15 cellular contexts compared by ENCODE assay signal in the genomic region with DNA sequence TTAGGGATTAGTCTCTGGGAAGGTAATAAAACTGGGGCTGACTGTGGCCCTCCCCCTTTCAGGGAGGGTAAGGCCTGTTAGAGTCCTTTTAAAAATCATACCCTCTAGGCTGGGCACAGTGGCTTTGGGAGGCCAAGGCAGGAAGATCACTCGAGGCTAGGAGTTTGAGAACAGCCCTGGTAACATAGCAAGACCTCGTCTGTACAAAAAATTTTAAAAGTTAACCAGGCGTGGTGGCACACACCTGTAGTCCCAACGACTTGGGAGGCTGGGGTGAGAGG.
DNase-seq lines count a peak whose midpoint lies in the region; ATAC-seq, FAIRE-seq and TF ChIP-seq lines count a peak whose summit lies in the region.
"Had no signal": no experiment of that assay in that cellular context is flagged by ENCODE, and none has a peak within 500 bp of the region (broad histone marks: within the 10 kb centered on the region; RNA-seq: fewer than 3 reads in every experiment).

No MANE protein-coding gene starts in this region.

- POLR2A ChIA-PET in A549 (lab: Yijun Ruan, JAX) (no interaction called here), Caco-2 (lab: Charles Lee) (interaction anchor here (0.7 to 1.3 kb wide), 5 partner anchors 29 to 136 kb away, joined by 3 to 6 read pairs (median 4); no protein-coding TSS in a partner anchor)

- no peak overlapping the region for H3K4me3 ChIP-seq in A549
- no peak overlapping the region for H3K4me3 ChIP-seq in Caco-2 (ENCODE audit: low read depth, low read length)
- no peak overlapping the region for H3K4me3 ChIP-seq in adrenal gland
- H3K4me3 ChIP-seq: SJSA1 had no signal

- peak overlapping the region; percentile 97 for H3K27ac Mint-ChIP-seq in Caco-2 (ENCODE audit: unreplicated experiment)
- peak overlapping the region in 2 of 3 experiments; percentile 55 to 79 for H3K27ac Mint-ChIP-seq in nephron

- no peaks in the 10 kb centered on the region for H3K27me3 Mint-ChIP-seq in Caco-2 (ENCODE audit: insufficient read depth, unreplicated experiment)
- H3K27me3 Mint-ChIP-seq in nephron (ENCODE audit: low read depth), result peaks cover 9% of the 10 kb centered on the region

- H3K27ac ChIP-seq in A549 (peak overlapping the region; percentile 97), adrenal gland (peak overlapping the region in 4 of 5 donors; percentile 93 to 98 (median 96))

- TF ChIP-seq RAD21 in A549 (conservative IDR thresholded peaks at IDR 0.05 in 1 of 2, IDR thresholded peaks at IDR 0.05 in 1 of 2), result no peak

- H3K4me3 Mint-ChIP-seq in Caco-2 (ENCODE audit: unreplicated experiment), result peak overlapping the region; percentile 43
- H3K4me3 Mint-ChIP-seq in nephron, result no peak overlapping the region

- H3K9me3 Mint-ChIP-seq in Caco-2 (ENCODE audit: unreplicated experiment) (no peaks in the 10 kb centered on the region), nephron (no peaks in the 10 kb centered on the region)

- no peak for TF ChIP-seq POLR2A in A549 (IDR thresholded peaks at IDR 0.05; ENCODE audit: low read length)
- TF ChIP-seq POLR2A in adrenal gland (IDR thresholded peaks at IDR 0.05), result no peak

- DNase-seq in A549 (ENCODE audit: low read depth in 1 of 2, low spot score in 1 of 2) (no peak), Caco-2 (peak in 1 of 2 experiments; percentile 43), adrenal gland (no peak), omental fat pad (ENCODE audit: low spot score) (no peak), NCI-H1417 treated with DMSO at 0.1 percent for 48 hours (lab: John Stamatoyannopoulos, UW) (no peak)
- no peak for DNase-seq in stimulated activated CD4-positive, alpha-beta T cell treated with anti-CD3 and anti-CD28 coated beads, Interleukin-4, amount 100 ng/mL, for 4 hours
- DNase-seq: activated naive CD4-positive, alpha-beta T cell treated with anti-CD3 and anti-CD28 coated beads, Interleukin-2, amount 50 U/mL, for 16 hours; foreskin melanocyte; kidney glomerular epithelial cell; NCI-H1436 treated with DMSO at 0.1 percent for 48 hours; stimulated activated CD4-positive, alpha-beta T cell treated with anti-CD3 and anti-CD28 coated beads, Interleukin-15, amount 100 ng/mL, for 24 hours had no signal

- H3K4me1 Mint-ChIP-seq in Caco-2 (ENCODE audit: low read depth, unreplicated experiment) (peaks cover 77% of the 10 kb centered on the region), nephron (peaks cover 57% of the 10 kb centered on the region)

- no peak for FAIRE-seq in A549 (lab: Jason Lieb, UNC)
- FAIRE-seq: HTR-8/SVneo had no signal

- peaks cover 59% of the 10 kb centered on the region for H3K36me3 Mint-ChIP-seq in Caco-2 (ENCODE audit: insufficient read depth, unreplicated experiment)
- H3K36me3 Mint-ChIP-seq in nephron (ENCODE audit: low read depth), result no peaks in the 10 kb centered on the region

- no TSS peak for BruUV-seq in Caco-2 (replicated peaks; lab: Mats Ljungman, UMichigan)

- ATAC-seq in A549, result no peak
- ATAC-seq in HG02642 (IDR thresholded peaks at IDR 0.05; ENCODE audit: poor library complexity, unreplicated experiment), result no peak
- no peak for ATAC-seq in omental fat pad (ENCODE audit: low FRiP score)

- no peaks in the 10 kb centered on the region for H3K27me3 ChIP-seq in Caco-2 (replicated peaks; ENCODE audit: control insufficient read depth, insufficient read depth, low read length)
- no peaks in the 10 kb centered on the region for H3K27me3 ChIP-seq in adrenal gland
- H3K27me3 ChIP-seq: SJSA1 had no signal

- H3K9me3 ChIP-seq in A549 (no peaks in the 10 kb centered on the region), Caco-2 (no peaks in the 10 kb centered on the region), adrenal gland (replicated peaks in 1 of 3) (no peaks in the 10 kb centered on the region)
- H3K9me3 ChIP-seq: SJSA1 had no signal

- 87% methylated on average over 4 of the region's 4 CpGs for WGBS in A549 (ENCODE audit: missing lambda C conversion rate)
- WGBS in adrenal gland, 4 donors, result 61 to 83% (median 73%) methylated on average over 4 of the region's 4 CpGs

- TF ChIP-seq EP300 in A549 (IDR thresholded peaks at IDR 0.05), result no peak

- no peak overlapping the region for H3K4me2 ChIP-seq in A549

- TF ChIP-seq CTCF in A549 (IDR thresholded peaks at IDR 0.05) (no peak), Caco-2 (IDR thresholded peaks at IDR 0.05; ENCODE audit: insufficient read depth in 1 of 2, low read depth in 1 of 2, low read length in 1 of 2, severe bottlenecking in 1 of 2, unreplicated experiment in 1 of 2) (no peak), adrenal gland (IDR thresholded peaks at IDR 0.05) (no peak), nephron (IDR thresholded peaks at IDR 0.05; ENCODE audit: unreplicated experiment in 3 of 3) (no peak), omental fat pad (IDR thresholded peaks at IDR 0.05) (no peak)

- intact Hi-C loops in Caco-2 (cut with micrococcal nuclease; ENCODE audit: unreplicated experiment) (no loop called here), adrenal gland (cut with DNase I) (no loop called here)

- CTCF ChIA-PET in A549 (lab: Yijun Ruan, JAX), result interaction anchor here (0.6 to 2.1 kb wide), 10 partner anchors 40 to 286 kb away, joined by 3 to 8 read pairs (median 3); no protein-coding TSS in a partner anchor
- CTCF ChIA-PET in Caco-2 (lab: Charles Lee), result interaction anchor here (1.8 kb wide), 1 partner anchor 287 kb away, joined by 4 read pairs; no protein-coding TSS in a partner anchor

- H3K36me3 ChIP-seq in Caco-2 (ENCODE audit: control insufficient read depth, insufficient read depth, low read length) (0 out of 2 replicates have a peak, but pooled peaks cover 1% of the 10 kb centered on the region), adrenal gland (replicated peaks in 1 of 2) (peaks cover 0 to 8% of the 10 kb centered on the region in 2 donors)

- H3K4me1 ChIP-seq in A549 (peaks cover 90% of the 10 kb centered on the region), Caco-2 (peaks cover 92% of the 10 kb centered on the region), adrenal gland (replicated peaks in 1 of 2) (peaks cover 63 to 95% of the 10 kb centered on the region in 2 donors)

TF ChIP-seq in A549, 52 proteins besides CTCF, POLR2A, EP300 and RAD21 (continues in another document):
- TF ChIP-seq ESRRA (IDR thresholded peaks at IDR 0.05; ENCODE audit: borderline replicate concordance, low read length), result no peak
- TF ChIP-seq, protein P1, sequence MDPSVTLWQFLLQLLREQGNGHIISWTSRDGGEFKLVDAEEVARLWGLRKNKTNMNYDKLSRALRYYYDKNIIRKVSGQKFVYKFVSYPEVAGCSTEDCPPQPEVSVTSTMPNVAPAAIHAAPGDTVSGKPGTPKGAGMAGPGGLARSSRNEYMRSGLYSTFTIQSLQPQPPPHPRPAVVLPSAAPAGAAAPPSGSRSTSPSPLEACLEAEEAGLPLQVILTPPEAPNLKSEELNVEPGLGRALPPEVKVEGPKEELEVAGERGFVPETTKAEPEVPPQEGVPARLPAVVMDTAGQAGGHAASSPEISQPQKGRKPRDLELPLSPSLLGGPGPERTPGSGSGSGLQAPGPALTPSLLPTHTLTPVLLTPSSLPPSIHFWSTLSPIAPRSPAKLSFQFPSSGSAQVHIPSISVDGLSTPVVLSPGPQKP (IDR thresholded peaks at IDR 0.05; ENCODE audit: low read depth, low read length), result no peak
- TF ChIP-seq CBX2 (IDR thresholded peaks at IDR 0.05; ENCODE audit: borderline replicate concordance, low read depth), result no peak
- no peak for TF ChIP-seq CEBPB (IDR thresholded peaks at IDR 0.05)
- no peak for TF ChIP-seq NFE2L2 (conservative IDR thresholded peaks at IDR 0.05; ENCODE audit: low read length)
- no peak for TF ChIP-seq MAZ (IDR thresholded peaks at IDR 0.05; ENCODE audit: borderline replicate concordance, low read depth, low read length)
- no peak for TF ChIP-seq KDM5A (IDR thresholded peaks at IDR 0.05)
- no peak for TF ChIP-seq HMGXB4 (CRISPR knock-in tag; IDR thresholded peaks at IDR 0.05; ENCODE audit: borderline replicate concordance)
- TF ChIP-seq USF2 (IDR thresholded peaks at IDR 0.05), result no peak
- TF ChIP-seq HEYL (CRISPR knock-in tag; IDR thresholded peaks at IDR 0.05), result no peak
- no peak for TF ChIP-seq MYC (IDR thresholded peaks at IDR 0.05; ENCODE audit: borderline replicate concordance, low read length)
- TF ChIP-seq POLR2AphosphoS2 (conservative IDR thresholded peaks at IDR 0.05; ENCODE audit: low read length), result no peak
- no peak for TF ChIP-seq HOXB13 (CRISPR knock-in tag; IDR thresholded peaks at IDR 0.05; ENCODE audit: low read depth)
- TF ChIP-seq BHLHE40 (IDR thresholded peaks at IDR 0.05; ENCODE audit: low read depth, low read length), result no peak
- TF ChIP-seq JUN (IDR thresholded peaks at IDR 0.05), result no peak
- TF ChIP-seq HES2 (IDR thresholded peaks at IDR 0.05), result no peak
- TF ChIP-seq, protein P2, sequence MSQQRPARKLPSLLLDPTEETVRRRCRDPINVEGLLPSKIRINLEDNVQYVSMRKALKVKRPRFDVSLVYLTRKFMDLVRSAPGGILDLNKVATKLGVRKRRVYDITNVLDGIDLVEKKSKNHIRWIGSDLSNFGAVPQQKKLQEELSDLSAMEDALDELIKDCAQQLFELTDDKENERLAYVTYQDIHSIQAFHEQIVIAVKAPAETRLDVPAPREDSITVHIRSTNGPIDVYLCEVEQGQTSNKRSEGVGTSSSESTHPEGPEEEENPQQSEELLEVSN (IDR thresholded peaks at IDR 0.05; ENCODE audit: borderline replicate concordance, low read depth), result no peak
